ENCODE assay signal across 1 cellular context in the genomic region with DNA sequence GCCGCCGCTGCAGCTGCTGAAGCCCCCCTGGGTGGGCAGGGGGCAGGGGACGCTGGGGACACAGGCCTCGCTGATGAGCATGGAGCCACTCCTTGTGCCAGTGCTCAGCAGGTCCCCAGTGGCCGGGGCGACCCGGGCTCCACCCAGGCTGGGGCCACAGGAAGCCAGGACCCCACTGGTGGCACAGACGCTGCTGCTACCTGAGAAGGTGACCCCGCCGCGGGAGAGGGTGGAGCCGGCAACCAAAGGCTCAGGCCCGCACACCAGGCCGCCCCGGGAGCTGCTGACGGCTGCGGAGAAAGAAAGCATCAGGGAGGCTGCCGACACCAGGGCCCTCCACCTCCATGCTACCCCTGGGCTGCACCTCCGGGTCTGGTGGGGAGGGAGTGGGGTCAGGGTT.
TF ChIP-seq lines count a peak whose summit lies in the region.

No MANE protein-coding gene starts in this region.

TF ChIP-seq in H1, 55 proteins besides CTCF, POLR2A, EP300 and RAD21:
- TF ChIP-seq BCL11A (IDR thresholded peaks at IDR 0.05; ENCODE audit: low read depth in 2 of 2, low read length in 2 of 2) (no peak), HDAC2 (IDR thresholded peaks at IDR 0.05; ENCODE audit: borderline replicate concordance in 1 of 2, low read depth in 2 of 2, low read length in 2 of 2) (no peak), KDM4A (IDR thresholded peaks at IDR 0.05; ENCODE audit: low read depth, low read length, severe bottlenecking) (no peak), CBX8 (IDR thresholded peaks at IDR 0.05; ENCODE audit: borderline replicate concordance, low read depth, low read length) (no peak), FOSL1 (IDR thresholded peaks at IDR 0.05; ENCODE audit: insufficient read depth, low read depth, low read length) (no peak), POU5F1 (IDR thresholded peaks at IDR 0.05; ENCODE audit: low read depth, low read length) (no peak), TAF7 (optimal IDR thresholded peaks at IDR 0.05; ENCODE audit: borderline replicate concordance, low read depth, low read length) (no peak), SP1 (IDR thresholded peaks at IDR 0.05; ENCODE audit: low read depth, low read length) (no peak), CHD2 (IDR thresholded peaks at IDR 0.05; ENCODE audit: low read length) (no peak), EZH2 (IDR thresholded peaks at IDR 0.05; ENCODE audit: low read depth, low read length, severe bottlenecking) (no peak), CTBP2 (IDR thresholded peaks at IDR 0.05; ENCODE audit: borderline replicate concordance, insufficient read depth, insufficient read length, low read length) (no peak), KDM1A (IDR thresholded peaks at IDR 0.05; ENCODE audit: borderline replicate concordance, low read length) (no peak), TBP (IDR thresholded peaks at IDR 0.05; ENCODE audit: low read depth, low read length) (no peak), NANOG (IDR thresholded peaks at IDR 0.05; ENCODE audit: insufficient read depth, low read depth, low read length, poor library complexity, severe bottlenecking) (no peak), ASH2L (IDR thresholded peaks at IDR 0.05; ENCODE audit: low read length) (no peak), SIRT6 (IDR thresholded peaks at IDR 0.05; ENCODE audit: low read length) (no peak), TCF12 (IDR thresholded peaks at IDR 0.05; ENCODE audit: low read depth, low read length) (no peak), RBBP5 (IDR thresholded peaks at IDR 0.05; ENCODE audit: borderline replicate concordance, low read depth, low read length) (no peak), TAF1 (IDR thresholded peaks at IDR 0.05; ENCODE audit: low read depth, low read length) (no peak), ZNF274 (IDR thresholded peaks at IDR 0.05; ENCODE audit: borderline replicate concordance, extremely low read depth, low read length) (no peak)
